ENCODE assay signal across 26 cellular contexts in the genomic region with DNA sequence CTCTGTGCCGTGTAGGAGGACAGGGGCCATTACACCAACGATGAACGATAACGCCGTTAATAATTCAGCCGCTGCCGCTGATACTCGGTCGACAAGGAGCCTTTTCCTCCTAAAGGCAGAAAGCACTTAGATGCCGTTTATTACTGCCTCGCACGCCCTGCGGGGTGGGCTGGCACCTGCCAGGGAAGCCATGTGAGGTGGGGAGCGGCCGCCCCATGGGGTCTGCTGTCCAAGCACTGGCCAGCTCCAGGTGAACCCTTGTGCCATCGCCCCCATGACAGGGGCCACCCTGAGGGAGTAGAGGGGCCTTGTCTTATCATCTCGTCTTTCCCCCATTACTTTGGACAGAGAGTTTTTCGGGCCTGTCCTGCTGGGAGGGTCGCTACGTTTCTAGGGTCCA. TPM values are rescaled to one million over a fixed set of nuclear protein-coding genes. Genes with fewer than 3 reads are reported as not detected.
"Had no signal": no experiment of that assay in that cellular context is flagged by ENCODE, and none has a peak within 500 bp of the region (broad histone marks: within the 10 kb centered on the region; RNA-seq: fewer than 3 reads in every experiment).

No MANE protein-coding gene starts in this region.

- H3K4me3 ChIP-seq: Peyer's patch, SJSA1 had no signal

- H3K9ac ChIP-seq: KMS-11 had no signal

- H3K4me2 ChIP-seq: KMS-11 had no signal

- H3K27ac ChIP-seq: brain microvascular endothelial cell, KMS-11, Peyer's patch, RWPE1, SJSA1 had no signal

- H3K36me3 ChIP-seq: Peyer's patch had no signal

- ATAC-seq: activated CD8-positive, alpha-beta memory T cell treated with anti-CD3 and anti-CD28 coated beads, Interleukin-2, amount 10 ng/mL, durations not matched to agents 7 days and 5 days; SK-N-SH treated with all-trans-retinoic acid at 6 μM for 48 hours; WTC11 had no signal

- FAIRE-seq: astrocyte had no signal

- DNase-seq: activated CD4-positive, alpha-beta T cell treated with anti-CD3 and anti-CD28 coated beads for 48 hours; activated CD4-positive, alpha-beta T cell treated with anti-CD3 and anti-CD28 coated beads, Interleukin-2, amount 50 U/mL, for 48 hours; activated CD4-positive, CD25-positive, alpha-beta regulatory T cell treated with anti-CD3 and anti-CD28 coated beads, Interleukin-2, amount 50 U/mL, for 72 hours; activated CD8-positive, alpha-beta memory T cell treated with anti-CD3 and anti-CD28 coated beads, Interleukin-2, amount 10 ng/mL, durations not matched to agents 7 days and 5 days; activated effector memory CD4-positive, alpha-beta T cell treated with Interleukin-2 at 50 U/mL for 16 hours; activated naive CD4-positive, alpha-beta T cell; activated T-cell treated with anti-CD3 and anti-CD28 coated beads, Interleukin-2, amount 50 U/mL, for 24 hours; amygdala; brain microvascular endothelial cell; cerebellar nuclear complex; NCI-H1092; NCI-H1417; NCI-H1694 treated with DMSO at 0.1 percent for 48 hours; NCI-H2029 treated with DMSO at 0.1 percent for 48 hours; NCI-H510A treated with DMSO at 0.1 percent for 48 hours; NCI-H69; SHP77; SW 1271 had no signal

- H3K9me3 ChIP-seq: Peyer's patch, SJSA1 had no signal

- H3K27me3 ChIP-seq: brain microvascular endothelial cell, Peyer's patch, SJSA1 had no signal

RNA-seq across cellular contexts. Expression of a gene that starts 34.2 kb away (rescaled TPM):
- total RNA-seq: T-helper 1 cell treated with Interleukin-12 subunit alpha and Interleukin-12 subunit beta and Interleukin-4 antibody, amounts not matched to agents 30 ng/mL and 1 ng/mL, for 36 hours had no signal
